In the genomic region with DNA sequence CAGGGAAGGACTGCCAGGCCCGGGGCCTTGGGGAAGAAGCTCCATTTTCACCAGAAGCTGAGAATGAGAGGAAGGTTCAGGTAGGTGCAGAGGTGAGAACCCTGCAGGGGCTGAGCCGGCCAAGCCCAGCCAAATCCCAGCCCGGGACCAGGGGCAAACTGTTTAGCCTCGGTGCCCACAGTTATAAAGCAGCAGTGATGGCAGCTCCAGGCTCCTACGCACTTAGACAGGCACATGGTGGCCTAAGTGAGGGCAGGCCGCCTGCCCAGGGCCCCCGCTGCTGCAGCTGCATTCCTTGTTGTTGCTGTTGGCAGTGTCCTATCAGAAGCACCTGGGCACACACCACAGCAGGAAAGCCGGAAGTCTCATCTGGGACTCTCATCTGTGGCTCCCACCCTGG, we compare ENCODE assay signal across 20 cellular contexts.
"Had no signal": no experiment of that assay in that cellular context is flagged by ENCODE, and none has a peak within 500 bp of the region (broad histone marks: within the 10 kb centered on the region; RNA-seq: fewer than 3 reads in every experiment).

No MANE protein-coding gene starts in this region.

- FAIRE-seq: endothelial cell of umbilical vein, frontal cortex had no signal

- H3K27ac ChIP-seq: colonic mucosa, esophagus muscularis mucosa, foreskin keratinocyte, gastroesophageal sphincter, heart left ventricle, hepatocyte, left lung, lower lobe of right lung had no signal

- ATAC-seq: foreskin keratinocyte; gastroesophageal sphincter; heart left ventricle; left cardiac atrium; left lung; left ventricle myocardium superior; lower lobe of right lung; naive thymus-derived CD4-positive, alpha-beta T cell had no signal

- H3K4me3 ChIP-seq: colonic mucosa, esophagus muscularis mucosa, gastroesophageal sphincter, heart left ventricle, hepatocyte, left lung, lower lobe of right lung had no signal

- H3K79me2 ChIP-seq: hepatocyte had no signal

- H3K36me3 ChIP-seq: colonic mucosa, esophagus muscularis mucosa, gastroesophageal sphincter, heart left ventricle, left lung, lower lobe of right lung had no signal

- H3K9me3 ChIP-seq: colonic mucosa, esophagus muscularis mucosa, gastroesophageal sphincter, heart left ventricle, lower lobe of right lung had no signal

- DNase-seq: colonic mucosa; cortex of kidney; effector CD8-positive, alpha-beta T cell; foreskin keratinocyte; heart left ventricle; hypothalamus; immature natural killer cell; islet precursor cell; left cardiac atrium; left lung; left ventricle myocardium superior; lower lobe of right lung; mesenchymal stem cell; midbrain; naive thymus-derived CD4-positive, alpha-beta T cell had no signal

- H3K27me3 ChIP-seq: colonic mucosa, foreskin keratinocyte, heart left ventricle, hepatocyte, left lung had no signal

- H3K4me1 ChIP-seq: colonic mucosa, esophagus muscularis mucosa, foreskin keratinocyte, gastroesophageal sphincter, heart left ventricle, left lung, lower lobe of right lung had no signal

- H3K4me2 ChIP-seq: hepatocyte had no signal

- H2AFZ ChIP-seq: hepatocyte had no signal
